ENCODE assay signal across 20 cellular contexts in the genomic region with DNA sequence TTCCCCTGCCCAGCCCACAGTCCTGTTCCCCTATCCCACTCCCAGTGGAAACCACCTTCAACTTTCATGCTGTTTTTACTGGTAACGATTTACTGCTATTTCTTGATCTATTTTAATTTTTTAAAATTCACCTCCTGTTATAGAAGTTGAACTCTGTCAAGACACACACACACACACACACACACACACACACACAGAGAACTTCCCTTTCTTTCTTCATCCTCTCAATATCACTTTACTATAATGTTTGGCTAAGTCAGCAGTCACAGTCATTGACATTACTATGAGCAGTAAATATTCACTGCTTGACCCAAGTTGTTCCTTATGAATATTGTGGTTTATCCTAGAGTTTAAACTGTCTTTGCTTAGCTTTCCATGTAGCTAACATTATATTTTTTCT. TPM values are rescaled to one million over a fixed set of nuclear protein-coding genes. Genes with fewer than 3 reads are reported as not detected.
"Had no signal": no experiment of that assay in that cellular context is flagged by ENCODE, and none has a peak within 500 bp of the region (broad histone marks: within the 10 kb centered on the region; RNA-seq: fewer than 3 reads in every experiment).

No MANE protein-coding gene starts in this region.

- H3K36me3 ChIP-seq: cardiac muscle cell had no signal

- H3K27ac ChIP-seq: cardiac muscle cell had no signal

- H3K27me3 ChIP-seq: cardiac muscle cell had no signal

- ATAC-seq: activated CD8-positive, alpha-beta memory T cell treated with anti-CD3 and anti-CD28 coated beads, Interleukin-2, amount 10 ng/mL, durations not matched to agents 7 days and 5 days; activated T-helper 17 cell treated with anti-CD3 and anti-CD28 coated beads, Interleukin-2, amount 50 U/mL, for 72 hours; effector memory CD8-positive, alpha-beta T cell had no signal

- H3K4me3 ChIP-seq: cardiac muscle cell had no signal

- DNase-seq: activated B cell treated with CpG ODN at 0.5 μM for 24 hours; activated CD4-positive, alpha-beta memory T cell treated with anti-CD3 and anti-CD28 coated beads, Interleukin-2, amount 10 ng/mL, durations not matched to agents 7 days and 5 days; activated CD4-positive, alpha-beta T cell treated with anti-CD3 and anti-CD28 coated beads for 48 hours; activated CD8-positive, alpha-beta memory T cell treated with anti-CD3 and anti-CD28 coated beads, Interleukin-2, amount 10 ng/mL, durations not matched to agents 7 days and 5 days; activated naive CD4-positive, alpha-beta T cell; activated naive CD8-positive, alpha-beta T cell treated with anti-CD3 and anti-CD28 coated beads for 36 hours; activated T-cell treated with anti-CD3 and anti-CD28 coated beads, Interleukin-2, amount 50 U/mL, for 1 hour; amniotic stem cell; effector memory CD8-positive, alpha-beta T cell; glutamatergic neuron; hypothalamus; islet precursor cell; mammary epithelial cell; midbrain; stimulated activated CD4-positive, alpha-beta T cell treated with anti-CD3 and anti-CD28 coated beads, Interleukin-12 subunit alpha, Interleukin-12 subunit beta, amount 100 ng/mL, for 4 hours; stimulated activated CD4-positive, alpha-beta T cell treated with anti-CD3 and anti-CD28 coated beads, Interleukin-1b, Interleukin-23, amount 100 ng/mL, for 48 hours; stimulated activated CD8-positive, alpha-beta memory T cell treated with anti-CD3 and anti-CD28 coated beads, Interleukin-4, amount 100 ng/mL, for 48 hours; stimulated activated naive CD4-positive, alpha-beta T cell had no signal

RNA-seq across cellular contexts. Expression of a gene that starts 24.0 kb away (rescaled TPM):
- total RNA-seq: activated B cell treated with CpG ODN at 0.5 μM for 24 hours had no signal
